Comparison of ENCODE assay signal across 13 cellular contexts in the genomic region with DNA sequence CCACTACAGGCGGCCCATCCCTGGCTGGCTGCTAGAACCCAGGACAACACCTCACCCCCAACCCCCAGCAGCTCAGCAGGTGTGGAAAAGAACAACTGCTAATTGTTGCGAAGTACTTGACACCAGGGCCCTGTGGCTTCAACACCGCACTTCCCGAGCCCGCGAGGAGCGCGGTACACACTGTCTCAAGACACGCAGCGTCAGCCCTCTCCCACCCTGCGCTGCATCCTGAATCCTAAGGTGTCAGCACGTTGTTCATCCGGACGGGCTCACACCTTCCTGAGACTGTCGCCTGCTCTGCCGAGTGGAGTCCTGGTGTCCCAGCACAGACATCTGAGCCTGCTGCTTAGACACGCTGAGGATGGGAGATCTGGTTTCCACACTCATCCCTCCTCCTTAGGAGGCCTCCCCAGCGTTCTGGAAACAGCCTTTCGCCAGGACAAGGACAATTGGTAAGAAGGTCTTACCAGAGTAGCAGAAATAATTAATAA.
DNase-seq lines count a peak whose midpoint lies in the region; ATAC-seq and TF ChIP-seq lines count a peak whose summit lies in the region.
"Had no signal": no experiment of that assay in that cellular context is flagged by ENCODE, and none has a peak within 500 bp of the region (broad histone marks: within the 10 kb centered on the region; RNA-seq: fewer than 3 reads in every experiment).

No MANE protein-coding gene starts in this region.

- peaks cover 3 to 14% of the 10 kb centered on the region in 2 donors for H3K4me1 ChIP-seq in left lung
- no peaks in the 10 kb centered on the region for H3K4me1 ChIP-seq in upper lobe of right lung

- H3K27me3 ChIP-seq in left lung (peaks cover 34 to 70% of the 10 kb centered on the region in 2 donors), upper lobe of right lung (peaks cover 46% of the 10 kb centered on the region)

- H3K27ac Mint-ChIP-seq in WTC11 (no peak overlapping the region), HFFc6 (no peak overlapping the region)
- H3K27ac Mint-ChIP-seq: activated T-helper 2 cell treated with anti-CD3 and anti-CD28 coated beads, Interferon-gamma antibody, Interleukin-2, Interleukin-4, amounts not matched to agents 10 μg/mL and 5 μg/mL and 100 μg/mL, durations not matched to agents 14 hours and 24 hours and 36 hours; T-helper 2 cell treated with Interferon-gamma antibody and Interleukin-4, amounts not matched to agents 5 μg/mL and 100 μg/mL, for 36 hours had no signal

- POLR2A ChIA-PET in WTC11 (lab: Charles Lee): no interaction called here

- intact Hi-C loops in left lung (cut with DNase I) (no loop called here), upper lobe of right lung (cut with DNase I) (no loop called here)

- no peak overlapping the region for H3K27ac ChIP-seq in left lung
- no peak overlapping the region for H3K27ac ChIP-seq in upper lobe of right lung

- H3K9me3 Mint-ChIP-seq in WTC11: no peaks in the 10 kb centered on the region
- H3K9me3 Mint-ChIP-seq in HFFc6: peaks cover 11% of the 10 kb centered on the region
- H3K9me3 Mint-ChIP-seq: activated T-helper 2 cell treated with anti-CD3 and anti-CD28 coated beads, Interferon-gamma antibody, Interleukin-2, Interleukin-4, amounts not matched to agents 10 μg/mL and 5 μg/mL and 100 μg/mL, durations not matched to agents 14 hours and 24 hours and 36 hours; T-helper 2 cell treated with Interferon-gamma antibody and Interleukin-4, amounts not matched to agents 5 μg/mL and 100 μg/mL, for 36 hours had no signal

- H3K36me3 Mint-ChIP-seq in WTC11 (0 out of 2 replicates have a peak, but pooled peaks cover 3% of the 10 kb centered on the region), HFFc6 (ENCODE audit: low read depth) (no peaks in the 10 kb centered on the region)

- H3K4me1 Mint-ChIP-seq in WTC11 (peaks cover 49% of the 10 kb centered on the region), HFFc6 (ENCODE audit: low read depth) (no peaks in the 10 kb centered on the region)

- H3K4me3 Mint-ChIP-seq in WTC11 (peak overlapping the region; percentile 77), HFFc6 (no peak overlapping the region)
- H3K4me3 Mint-ChIP-seq: T-helper 2 cell treated with Interferon-gamma antibody and Interleukin-4, amounts not matched to agents 5 μg/mL and 100 μg/mL, for 36 hours had no signal

- DNase-seq in activated CD8-positive, alpha-beta memory T cell treated with anti-CD3 and anti-CD28 coated beads, Interleukin-2, amount 50 U/mL, for 4 hours: peak; percentile 1
- no peak for DNase-seq in activated CD8-positive, alpha-beta memory T cell treated with anti-CD3 and anti-CD28 coated beads, Interleukin-2, amount 50 U/mL, for 48 hours
- DNase-seq in WTC11 (ENCODE audit: low spot score) (no peak), left lung (peak; percentile 31 to 69), upper lobe of right lung (peak; percentile 58), HFFc6 (no peak)
- DNase-seq: DMS53; stimulated activated CD4-positive, alpha-beta T cell treated with anti-CD3 and anti-CD28 coated beads, Interleukin-12 subunit alpha, Interleukin-12 subunit beta, amount 100 ng/mL, for 4 hours; trophoblast cell had no signal

- H3K36me3 ChIP-seq in left lung: no peaks in the 10 kb centered on the region
- H3K36me3 ChIP-seq in upper lobe of right lung: no peaks in the 10 kb centered on the region

- ATAC-seq in WTC11: peak; percentile 2; the same call in 1 of the 2 replicates
- ATAC-seq in left lung: no peak
- ATAC-seq in upper lobe of right lung: no peak
- no peak for ATAC-seq in GM21447 (IDR thresholded peaks at IDR 0.05; ENCODE audit: unreplicated experiment)
- no peak for ATAC-seq in GM21717 (IDR thresholded peaks at IDR 0.05; ENCODE audit: unreplicated experiment)

- H3K4me3 ChIP-seq in left lung (no peak overlapping the region), upper lobe of right lung (no peak overlapping the region)

- H3K27me3 Mint-ChIP-seq in WTC11 (ENCODE audit: low read depth): peaks cover 26% of the 10 kb centered on the region
- peaks cover 13% of the 10 kb centered on the region for H3K27me3 Mint-ChIP-seq in HFFc6 (ENCODE audit: insufficient read depth)

- TF ChIP-seq CTCF in WTC11 (IDR thresholded peaks at IDR 0.05) (no peak), left lung (IDR thresholded peaks at IDR 0.05) (no peak), upper lobe of right lung (IDR thresholded peaks at IDR 0.05) (no peak), HFFc6 (IDR thresholded peaks at IDR 0.05) (no peak)

- H3K9me3 ChIP-seq in left lung (no peaks in the 10 kb centered on the region), upper lobe of right lung (no peaks in the 10 kb centered on the region)

- CTCF ChIA-PET in WTC11 (lab: Charles Lee): interaction anchor here (0.5 to 1.3 kb wide), 3 partner anchors 250 to 649 kb away, joined by 3 to 6 read pairs (median 3); no protein-coding TSS in a partner anchor

TF ChIP-seq in WTC11, 78 proteins besides CTCF, POLR2A, EP300 and RAD21:
- TF ChIP-seq, protein P1, sequence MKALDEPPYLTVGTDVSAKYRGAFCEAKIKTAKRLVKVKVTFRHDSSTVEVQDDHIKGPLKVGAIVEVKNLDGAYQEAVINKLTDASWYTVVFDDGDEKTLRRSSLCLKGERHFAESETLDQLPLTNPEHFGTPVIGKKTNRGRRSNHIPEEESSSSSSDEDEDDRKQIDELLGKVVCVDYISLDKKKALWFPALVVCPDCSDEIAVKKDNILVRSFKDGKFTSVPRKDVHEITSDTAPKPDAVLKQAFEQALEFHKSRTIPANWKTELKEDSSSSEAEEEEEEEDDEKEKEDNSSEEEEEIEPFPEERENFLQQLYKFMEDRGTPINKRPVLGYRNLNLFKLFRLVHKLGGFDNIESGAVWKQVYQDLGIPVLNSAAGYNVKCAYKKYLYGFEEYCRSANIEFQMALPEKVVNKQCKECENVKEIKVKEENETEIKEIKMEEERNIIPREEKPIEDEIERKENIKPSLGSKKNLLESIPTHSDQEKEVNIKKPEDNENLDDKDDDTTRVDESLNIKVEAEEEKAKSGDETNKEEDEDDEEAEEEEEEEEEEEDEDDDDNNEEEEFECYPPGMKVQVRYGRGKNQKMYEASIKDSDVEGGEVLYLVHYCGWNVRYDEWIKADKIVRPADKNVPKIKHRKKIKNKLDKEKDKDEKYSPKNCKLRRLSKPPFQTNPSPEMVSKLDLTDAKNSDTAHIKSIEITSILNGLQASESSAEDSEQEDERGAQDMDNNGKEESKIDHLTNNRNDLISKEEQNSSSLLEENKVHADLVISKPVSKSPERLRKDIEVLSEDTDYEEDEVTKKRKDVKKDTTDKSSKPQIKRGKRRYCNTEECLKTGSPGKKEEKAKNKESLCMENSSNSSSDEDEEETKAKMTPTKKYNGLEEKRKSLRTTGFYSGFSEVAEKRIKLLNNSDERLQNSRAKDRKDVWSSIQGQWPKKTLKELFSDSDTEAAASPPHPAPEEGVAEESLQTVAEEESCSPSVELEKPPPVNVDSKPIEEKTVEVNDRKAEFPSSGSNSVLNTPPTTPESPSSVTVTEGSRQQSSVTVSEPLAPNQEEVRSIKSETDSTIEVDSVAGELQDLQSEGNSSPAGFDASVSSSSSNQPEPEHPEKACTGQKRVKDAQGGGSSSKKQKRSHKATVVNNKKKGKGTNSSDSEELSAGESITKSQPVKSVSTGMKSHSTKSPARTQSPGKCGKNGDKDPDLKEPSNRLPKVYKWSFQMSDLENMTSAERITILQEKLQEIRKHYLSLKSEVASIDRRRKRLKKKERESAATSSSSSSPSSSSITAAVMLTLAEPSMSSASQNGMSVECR (CRISPR knock-in tag; IDR thresholded peaks at IDR 0.05; ENCODE audit: borderline replicate concordance): peak; percentile 7; the same call in 1 of the 2 replicates
- TF ChIP-seq, protein P2, sequence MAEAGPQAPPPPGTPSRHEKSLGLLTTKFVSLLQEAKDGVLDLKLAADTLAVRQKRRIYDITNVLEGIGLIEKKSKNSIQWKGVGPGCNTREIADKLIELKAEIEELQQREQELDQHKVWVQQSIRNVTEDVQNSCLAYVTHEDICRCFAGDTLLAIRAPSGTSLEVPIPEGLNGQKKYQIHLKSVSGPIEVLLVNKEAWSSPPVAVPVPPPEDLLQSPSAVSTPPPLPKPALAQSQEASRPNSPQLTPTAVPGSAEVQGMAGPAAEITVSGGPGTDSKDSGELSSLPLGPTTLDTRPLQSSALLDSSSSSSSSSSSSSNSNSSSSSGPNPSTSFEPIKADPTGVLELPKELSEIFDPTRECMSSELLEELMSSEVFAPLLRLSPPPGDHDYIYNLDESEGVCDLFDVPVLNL (CRISPR knock-in tag; IDR thresholded peaks at IDR 0.05; ENCODE audit: borderline replicate concordance, low read depth): no peak
- TF ChIP-seq, protein P3, sequence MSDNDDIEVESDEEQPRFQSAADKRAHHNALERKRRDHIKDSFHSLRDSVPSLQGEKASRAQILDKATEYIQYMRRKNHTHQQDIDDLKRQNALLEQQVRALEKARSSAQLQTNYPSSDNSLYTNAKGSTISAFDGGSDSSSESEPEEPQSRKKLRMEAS (CRISPR knock-in tag; IDR thresholded peaks at IDR 0.05): peak; percentile 57

Comparison
In these comparisons a context has a peak if more than half of its experiments do, and no peak if none do; other contexts are left out.
1. DNase-seq: peak in activated CD8-positive, alpha-beta memory T cell treated with anti-CD3 and anti-CD28 coated beads, Interleukin-2, amount 50 U/mL, for 4 hours (single experiment), left lung (2 of 2) and upper lobe of right lung (single experiment); none in activated CD8-positive, alpha-beta memory T cell treated with anti-CD3 and anti-CD28 coated beads, Interleukin-2, amount 50 U/mL, for 48 hours (single experiment), WTC11 (single experiment) and HFFc6 (single experiment).